ENCODE assay signal across 15 cellular contexts in the genomic region with DNA sequence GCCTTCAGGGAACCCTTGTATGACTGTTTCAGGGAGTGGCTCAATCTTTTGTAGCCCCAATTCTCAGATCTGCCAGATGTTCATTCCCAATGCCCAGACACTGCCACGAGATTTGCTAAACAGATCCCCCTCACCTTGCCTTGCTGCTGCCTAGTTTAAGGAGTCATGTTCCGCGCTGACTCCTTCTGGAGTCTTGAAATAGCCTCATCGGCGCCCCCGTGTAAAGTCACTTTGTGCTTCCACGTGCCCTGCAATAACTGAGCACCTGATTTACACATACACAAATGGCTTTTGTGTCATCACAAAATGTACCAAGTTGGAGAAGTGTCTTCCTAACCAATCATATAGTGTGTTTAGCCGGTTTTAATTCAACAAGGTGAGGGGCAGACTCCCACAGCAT.
DNase-seq lines count a peak whose midpoint lies in the region; ATAC-seq and TF ChIP-seq lines count a peak whose summit lies in the region.
"Had no signal": no experiment of that assay in that cellular context is flagged by ENCODE, and none has a peak within 500 bp of the region (broad histone marks: within the 10 kb centered on the region; RNA-seq: fewer than 3 reads in every experiment).

No MANE protein-coding gene starts in this region.

- H3K9me3 ChIP-seq in CD4-positive, alpha-beta memory T cell (ENCODE audit: control insufficient read depth in 1 of 2, low read length in 2 of 2): no peaks in the 10 kb centered on the region
- H3K9me3 ChIP-seq in T-helper 17 cell (ENCODE audit: control insufficient read depth, low read length, poor library complexity, severe bottlenecking) (no peaks in the 10 kb centered on the region), right atrium auricular region (no peaks in the 10 kb centered on the region), sigmoid colon (no peaks in the 10 kb centered on the region)
- H3K9me3 ChIP-seq: body of pancreas had no signal

- H3K9me3 Mint-ChIP-seq in CD4-positive, alpha-beta memory T cell: peaks cover 0 to 2% (median 0%) of the 10 kb centered on the region in 8 donors
- H3K9me3 Mint-ChIP-seq in activated T-helper 2 cell treated with anti-CD3 and anti-CD28 coated beads, Interferon-gamma antibody, Interleukin-2, Interleukin-4, amounts not matched to agents 10 μg/mL and 5 μg/mL and 100 μg/mL, durations not matched to agents 14 hours and 24 hours and 36 hours: no peaks in the 10 kb centered on the region

- peaks cover 0 to 13% (median 7%) of the 10 kb centered on the region in 4 donors for H3K4me1 Mint-ChIP-seq in CD4-positive, alpha-beta memory T cell
- H3K4me1 Mint-ChIP-seq in T-helper 17 cell: peaks cover 18% of the 10 kb centered on the region
- H3K4me1 Mint-ChIP-seq in activated T-helper 2 cell treated with anti-CD3 and anti-CD28 coated beads, Interferon-gamma antibody, Interleukin-2, Interleukin-4, amounts not matched to agents 10 μg/mL and 5 μg/mL and 100 μg/mL, durations not matched to agents 14 hours and 24 hours and 36 hours (ENCODE audit: low read depth): no peaks in the 10 kb centered on the region

- H3K27me3 Mint-ChIP-seq in CD4-positive, alpha-beta memory T cell: no peaks in the 10 kb centered on the region
- no peaks in the 10 kb centered on the region for H3K27me3 Mint-ChIP-seq in T-helper 17 cell
- H3K27me3 Mint-ChIP-seq in activated T-helper 2 cell treated with anti-CD3 and anti-CD28 coated beads, Interferon-gamma antibody, Interleukin-2, Interleukin-4, amounts not matched to agents 10 μg/mL and 5 μg/mL and 100 μg/mL, durations not matched to agents 14 hours and 24 hours and 36 hours (ENCODE audit: low read depth): no peaks in the 10 kb centered on the region

- no peak for ATAC-seq in T-helper 17 cell

- H3K4me3 Mint-ChIP-seq in CD4-positive, alpha-beta memory T cell: no peak overlapping the region
- peak overlapping the region; percentile 28 for H3K4me3 Mint-ChIP-seq in T-helper 17 cell
- no peak overlapping the region for H3K4me3 Mint-ChIP-seq in activated T-helper 2 cell treated with anti-CD3 and anti-CD28 coated beads, Interferon-gamma antibody, Interleukin-2, Interleukin-4, amounts not matched to agents 10 μg/mL and 5 μg/mL and 100 μg/mL, durations not matched to agents 14 hours and 24 hours and 36 hours (ENCODE audit: low read depth)

- CTCF ChIA-PET in CD4-positive, alpha-beta memory T cell (lab: Charles Lee; ENCODE audit: partially characterized antibody): no interaction called here
- CTCF ChIA-PET in HEK293T (lab: Yijun Ruan, JAX): no interaction called here

- peaks cover 67% of the 10 kb centered on the region for H3K36me3 ChIP-seq in CD4-positive, alpha-beta memory T cell (ENCODE audit: insufficient read depth, low read length)
- H3K36me3 ChIP-seq in right atrium auricular region (peaks cover 19% of the 10 kb centered on the region), sigmoid colon (peaks cover 0 to 23% (median 12%) of the 10 kb centered on the region in 4 donors)
- H3K36me3 ChIP-seq: WERI-Rb-1 had no signal

- H3K27ac ChIP-seq in CD4-positive, alpha-beta memory T cell (ENCODE audit: low read depth, low read length): no peak overlapping the region
- H3K27ac ChIP-seq in right atrium auricular region (peak overlapping the region; percentile 85 to 93), sigmoid colon (peak overlapping the region; percentile 79 to 93 (median 85))
- H3K27ac ChIP-seq: C4-2B, WERI-Rb-1 had no signal

- no peak for DNase-seq in CD4-positive, alpha-beta memory T cell
- DNase-seq in T-helper 17 cell: no peak
- no peak for DNase-seq in right atrium auricular region (ENCODE audit: low spot score)
- no peak for DNase-seq in sigmoid colon
- DNase-seq in posterior vena cava (ENCODE audit: low spot score): no peak
- DNase-seq in activated T-helper 2 cell treated with anti-CD3 and anti-CD28 coated beads, Interferon-gamma antibody, Interleukin-2, Interleukin-4, amounts not matched to agents 10 μg/mL and 5 μg/mL and 100 μg/mL, durations not matched to agents 14 hours and 24 hours and 36 hours (ENCODE audit: low spot score): no peak
- DNase-seq in kidney glomerular epithelial cell (lab: John Stamatoyannopoulos, UW): no peak
- DNase-seq in HEK293T (ENCODE audit: extremely low spot score): no peak
- DNase-seq: activated T-cell treated with anti-CD3 and anti-CD28 coated beads, Interleukin-2, amount 50 U/mL, for 1 hour; body of pancreas; NCI-H1105; NCI-H510A treated with DMSO at 0.1 percent for 48 hours; small intestine; WERI-Rb-1 had no signal

- no peak for TF ChIP-seq POLR2A in sigmoid colon (IDR thresholded peaks at IDR 0.05)

- H3K27ac Mint-ChIP-seq in CD4-positive, alpha-beta memory T cell: peak overlapping the region in 6 of 7 donors; percentile 9 to 84 (median 46)
- H3K27ac Mint-ChIP-seq in T-helper 17 cell: peak overlapping the region; percentile 54
- no peak overlapping the region for H3K27ac Mint-ChIP-seq in activated T-helper 2 cell treated with anti-CD3 and anti-CD28 coated beads, Interferon-gamma antibody, Interleukin-2, Interleukin-4, amounts not matched to agents 10 μg/mL and 5 μg/mL and 100 μg/mL, durations not matched to agents 14 hours and 24 hours and 36 hours

- no peaks in the 10 kb centered on the region for H3K27me3 ChIP-seq in CD4-positive, alpha-beta memory T cell (ENCODE audit: insufficient read depth, low read length)
- H3K27me3 ChIP-seq in right atrium auricular region: no peaks in the 10 kb centered on the region
- H3K27me3 ChIP-seq in sigmoid colon: no peaks in the 10 kb centered on the region
- H3K27me3 ChIP-seq: body of pancreas had no signal

- POLR2A ChIA-PET in CD4-positive, alpha-beta memory T cell (lab: Charles Lee; ENCODE audit: partially characterized antibody): no interaction called here
- POLR2A ChIA-PET in HEK293T (lab: Yijun Ruan, JAX): interaction anchor here (1.0 kb wide), 1 partner anchor 13 kb away, joined by 3 read pairs; no protein-coding TSS in a partner anchor

- WGBS in sigmoid colon, 2 donors: 84 to 87% methylated on average over 8 of the region's 8 CpGs

- H3K4me1 ChIP-seq in CD4-positive, alpha-beta memory T cell (ENCODE audit: insufficient read depth, low read length): no peaks in the 10 kb centered on the region
- peaks cover 0 to 80% of the 10 kb centered on the region in 2 donors for H3K4me1 ChIP-seq in right atrium auricular region
- peaks cover 0 to 53% (median 43%) of the 10 kb centered on the region in 4 donors for H3K4me1 ChIP-seq in sigmoid colon

- H3K4me3 ChIP-seq in CD4-positive, alpha-beta memory T cell (ENCODE audit: low read length in 2 of 2): no peak overlapping the region
- no peak overlapping the region for H3K4me3 ChIP-seq in right atrium auricular region
- H3K4me3 ChIP-seq in sigmoid colon: no peak overlapping the region
- H3K4me3 ChIP-seq: body of pancreas had no signal

- H3K36me3 Mint-ChIP-seq in CD4-positive, alpha-beta memory T cell: peaks cover 49 to 74% of the 10 kb centered on the region in 2 donors
- peaks cover 8% of the 10 kb centered on the region for H3K36me3 Mint-ChIP-seq in T-helper 17 cell (ENCODE audit: low read depth)
- H3K36me3 Mint-ChIP-seq in activated T-helper 2 cell treated with anti-CD3 and anti-CD28 coated beads, Interferon-gamma antibody, Interleukin-2, Interleukin-4, amounts not matched to agents 10 μg/mL and 5 μg/mL and 100 μg/mL, durations not matched to agents 14 hours and 24 hours and 36 hours (ENCODE audit: low read depth): peaks cover 62% of the 10 kb centered on the region

- TF ChIP-seq CTCF in right atrium auricular region (IDR thresholded peaks at IDR 0.05) (no peak), sigmoid colon (IDR thresholded peaks at IDR 0.05) (no peak)

- intact Hi-C loops in CD4-positive, alpha-beta memory T cell (cut with micrococcal nuclease): no loop called here
- intact Hi-C loops in sigmoid colon (cut with DNase I) (loop anchor here (10.0 kb wide), 1 partner anchor 637 kb away; no protein-coding TSS in a partner anchor), posterior vena cava (cut with DNase I) (no loop called here)
- intact Hi-C loops in activated T-helper 2 cell treated with anti-CD3 and anti-CD28 coated beads, Interferon-gamma antibody, Interleukin-2, Interleukin-4, amounts not matched to agents 10 μg/mL and 5 μg/mL and 100 μg/mL, durations not matched to agents 14 hours and 24 hours and 36 hours (cut with micrococcal nuclease): no loop called here

- TF ChIP-seq EP300 in sigmoid colon (IDR thresholded peaks at IDR 0.05): no peak

TF ChIP-seq in HEK293T, 16 proteins besides CTCF, POLR2A, EP300 and RAD21:
- no peak for TF ChIP-seq TARDBP (IDR thresholded peaks at IDR 0.05)
- no peak for TF ChIP-seq FOXK2 (IDR thresholded peaks at IDR 0.05)
- no peak for TF ChIP-seq FOXA1 (IDR thresholded peaks at IDR 0.05)
- no peak for TF ChIP-seq ARNT (IDR thresholded peaks at IDR 0.05)
- no peak for TF ChIP-seq LEF1 (IDR thresholded peaks at IDR 0.05; ENCODE audit: borderline replicate concordance)
- no peak for TF ChIP-seq ZNF384 (IDR thresholded peaks at IDR 0.05)
